In genomic region chr10:119703903-119704508, GRCh38 we compare ENCODE assay signal across 1 cellular context.
TF ChIP-seq lines count a peak whose summit lies in the region.

No MANE protein-coding gene starts in this region.

TF ChIP-seq in GM12878, 131 proteins besides CTCF, POLR2A, EP300 and RAD21:
- peak; percentile 67; the same call in 1 of the 2 replicates for TF ChIP-seq CHD1 (IDR thresholded peaks at IDR 0.05; ENCODE audit: low read depth, low read length)
- TF ChIP-seq ESRRA (IDR thresholded peaks at IDR 0.05; ENCODE audit: low read length) = no peak
- TF ChIP-seq FOXM1 (IDR thresholded peaks at IDR 0.05; ENCODE audit: low read depth, low read length) = no peak
- TF ChIP-seq REST (IDR thresholded peaks at IDR 0.05; ENCODE audit: low read depth, low read length) = no peak
- no peak for TF ChIP-seq IRF5 (IDR thresholded peaks at IDR 0.05; ENCODE audit: borderline replicate concordance)
- peak; percentile 40; the same call in 1 of the 2 replicates for TF ChIP-seq TCF12 (IDR thresholded peaks at IDR 0.05; ENCODE audit: low read depth, low read length)
- no peak for TF ChIP-seq NR2C1 (IDR thresholded peaks at IDR 0.05)
- TF ChIP-seq CREM (IDR thresholded peaks at IDR 0.05; ENCODE audit: low read depth) = peak; percentile 55
- 0 out of 2 replicates have a peak, but pooled peaks have one; percentile 5 for TF ChIP-seq GABPA (IDR thresholded peaks at IDR 0.05; ENCODE audit: low read depth)
- no peak for TF ChIP-seq E2F8 (IDR thresholded peaks at IDR 0.05; ENCODE audit: low read depth, partially characterized antibody)
- TF ChIP-seq TARDBP (IDR thresholded peaks at IDR 0.05; ENCODE audit: borderline replicate concordance) = 0 out of 2 replicates have a peak, but pooled peaks have one; percentile 60
- no peak for TF ChIP-seq ELK1 (IDR thresholded peaks at IDR 0.05; ENCODE audit: low read depth, low read length)
- peak; percentile 34; the same call in 1 of the 2 replicates for TF ChIP-seq PKNOX1 (IDR thresholded peaks at IDR 0.05)
- peak; percentile 90 for TF ChIP-seq ZNF384 (IDR thresholded peaks at IDR 0.05; ENCODE audit: borderline replicate concordance, low read depth, low read length)
- peak in 1 of 2 experiments; percentile 61; a peak in 1 of 4 replicates for TF ChIP-seq ETV6 (conservative IDR thresholded peaks at IDR 0.05 in 1 of 2, IDR thresholded peaks at IDR 0.05 in 1 of 2; ENCODE audit: borderline replicate concordance in 1 of 2, low read depth in 1 of 2)
- TF ChIP-seq SIX5 (IDR thresholded peaks at IDR 0.05; ENCODE audit: low read depth, low read length, severe bottlenecking) = no peak
- no peak for TF ChIP-seq PAX8 (IDR thresholded peaks at IDR 0.05)
- peak; percentile 3; the same call in 1 of the 2 replicates for TF ChIP-seq SMARCA5 (IDR thresholded peaks at IDR 0.05)
